In genomic region chr3:9195390-9195789, GRCh38 we compare ENCODE assay signal across 1 cellular context.
TF ChIP-seq lines count a peak whose summit lies in the region.

No MANE protein-coding gene starts in this region.

TF ChIP-seq in H1, 55 proteins besides CTCF, POLR2A, EP300 and RAD21:
- TF ChIP-seq GTF2F1 (IDR thresholded peaks at IDR 0.05; ENCODE audit: borderline replicate concordance, low read depth, low read length) (no peak), EGR1 (IDR thresholded peaks at IDR 0.05; ENCODE audit: borderline replicate concordance, low read depth, low read length) (no peak), NRF1 (IDR thresholded peaks at IDR 0.05; ENCODE audit: low read depth, low read length) (no peak), NANOG (IDR thresholded peaks at IDR 0.05; ENCODE audit: insufficient read depth, low read depth, low read length, poor library complexity, severe bottlenecking) (no peak), RNF2 (IDR thresholded peaks at IDR 0.05; ENCODE audit: borderline replicate concordance, low read depth, low read length, missing control alignments, poor library complexity, severe bottlenecking) (no peak), FOSL1 (IDR thresholded peaks at IDR 0.05; ENCODE audit: insufficient read depth, low read depth, low read length) (no peak), ATF2 (IDR thresholded peaks at IDR 0.05; ENCODE audit: low read length) (no peak), ATF3 (IDR thresholded peaks at IDR 0.05; ENCODE audit: insufficient read depth, low read depth, low read length) (no peak), BACH1 (IDR thresholded peaks at IDR 0.05; ENCODE audit: low read length) (no peak), USF2 (IDR thresholded peaks at IDR 0.05; ENCODE audit: low read length) (no peak), MAX (IDR thresholded peaks at IDR 0.05) (no peak), ZNF274 (IDR thresholded peaks at IDR 0.05; ENCODE audit: borderline replicate concordance, extremely low read depth, low read length) (no peak), TBP (IDR thresholded peaks at IDR 0.05; ENCODE audit: low read depth, low read length) (no peak), KDM5A (IDR thresholded peaks at IDR 0.05; ENCODE audit: low read length) (no peak), SIN3A (conservative IDR thresholded peaks at IDR 0.05 in 1 of 2, IDR thresholded peaks at IDR 0.05 in 1 of 2; ENCODE audit: low read depth in 1 of 2, low read length in 2 of 2) (no peak)
